In the genomic region with DNA sequence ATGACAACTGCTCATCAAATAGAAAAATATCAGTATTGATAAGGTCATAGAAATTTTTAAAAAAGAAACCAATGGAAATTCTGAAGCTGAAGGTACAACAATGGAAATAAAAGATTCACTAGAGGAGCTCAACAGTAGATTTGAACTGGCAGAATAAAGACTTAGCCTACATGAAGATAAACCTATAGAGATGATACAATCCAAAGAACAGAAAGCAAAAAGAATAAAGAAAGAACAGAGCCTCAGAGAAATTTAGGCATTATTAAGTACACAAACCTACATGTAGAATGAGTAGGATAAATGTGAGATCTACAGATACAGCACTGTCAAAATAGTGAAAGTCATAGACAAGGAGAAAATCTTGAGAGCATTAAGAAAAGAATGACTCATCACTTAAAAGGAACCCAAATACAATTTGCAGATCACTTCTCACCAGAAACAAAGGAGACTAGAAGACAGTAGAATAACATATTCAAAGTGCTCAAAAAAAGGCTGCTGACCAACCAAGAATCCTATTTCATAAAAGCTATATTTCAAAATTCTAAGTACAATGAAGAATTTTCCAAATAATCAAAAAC, we compare ENCODE assay signal across 2 cellular contexts.
TF ChIP-seq lines count a peak whose summit lies in the region.

No MANE protein-coding gene starts in this region.

TF ChIP-seq in HepG2, 621 proteins besides CTCF, POLR2A, EP300 and RAD21:
- TF ChIP-seq ZFAT (CRISPR knock-in tag; conservative IDR thresholded peaks at IDR 0.05) = no peak
- TF ChIP-seq NFE2L2 (IDR thresholded peaks at IDR 0.05; ENCODE audit: low read length) = peak; percentile 51

TF ChIP-seq in K562, 482 proteins besides CTCF, POLR2A, EP300 and RAD21:
- TF ChIP-seq, protein P1, sequence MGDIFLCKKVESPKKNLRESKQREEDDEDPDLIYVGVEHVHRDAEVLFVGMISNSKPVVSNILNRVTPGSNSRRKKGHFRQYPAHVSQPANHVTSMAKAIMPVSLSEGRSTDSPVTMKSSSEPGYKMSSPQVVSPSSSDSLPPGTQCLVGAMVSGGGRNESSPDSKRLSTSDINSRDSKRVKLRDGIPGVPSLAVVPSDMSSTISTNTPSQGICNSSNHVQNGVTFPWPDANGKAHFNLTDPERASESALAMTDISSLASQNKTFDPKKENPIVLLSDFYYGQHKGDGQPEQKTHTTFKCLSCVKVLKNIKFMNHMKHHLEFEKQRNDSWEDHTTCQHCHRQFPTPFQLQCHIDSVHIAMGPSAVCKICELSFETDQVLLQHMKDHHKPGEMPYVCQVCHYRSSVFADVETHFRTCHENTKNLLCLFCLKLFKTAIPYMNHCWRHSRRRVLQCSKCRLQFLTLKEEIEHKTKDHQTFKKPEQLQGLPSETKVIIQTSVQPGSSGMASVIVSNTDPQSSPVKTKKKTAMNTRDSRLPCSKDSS (IDR thresholded peaks at IDR 0.05; ENCODE audit: low read depth, partially characterized antibody) = peak; percentile 58
- TF ChIP-seq CHD2 (IDR thresholded peaks at IDR 0.05; ENCODE audit: low read depth, low read length) (no peak), MAFG (tag; conservative IDR thresholded peaks at IDR 0.05) (peak; percentile 81), TRIM24 (IDR thresholded peaks at IDR 0.05) (peak; percentile 19 to 40; a peak in 1 of 4 replicates), NFE2L1 (tag; IDR thresholded peaks at IDR 0.05; ENCODE audit: borderline replicate concordance, low read depth) (peak; percentile 42; the same call in 1 of the 2 replicates), EHMT2 (IDR thresholded peaks at IDR 0.05) (peak; percentile 73), TRIM28 (IDR thresholded peaks at IDR 0.05) (0 out of 2 replicates have a peak, but pooled peaks have one; percentile 63), ZNF316 (IDR thresholded peaks at IDR 0.05) (peak; percentile 92), CBX3 (IDR thresholded peaks at IDR 0.05; ENCODE audit: borderline replicate concordance in 1 of 2, low read length in 2 of 2) (0 out of 3 replicates have a peak, but pooled peaks of 1 of the 2 experiments have one; percentile 35), C11orf30 (IDR thresholded peaks at IDR 0.05; ENCODE audit: low read depth) (peak; percentile 53; the same call in 1 of the 2 replicates)
- TF ChIP-seq, protein P2, sequence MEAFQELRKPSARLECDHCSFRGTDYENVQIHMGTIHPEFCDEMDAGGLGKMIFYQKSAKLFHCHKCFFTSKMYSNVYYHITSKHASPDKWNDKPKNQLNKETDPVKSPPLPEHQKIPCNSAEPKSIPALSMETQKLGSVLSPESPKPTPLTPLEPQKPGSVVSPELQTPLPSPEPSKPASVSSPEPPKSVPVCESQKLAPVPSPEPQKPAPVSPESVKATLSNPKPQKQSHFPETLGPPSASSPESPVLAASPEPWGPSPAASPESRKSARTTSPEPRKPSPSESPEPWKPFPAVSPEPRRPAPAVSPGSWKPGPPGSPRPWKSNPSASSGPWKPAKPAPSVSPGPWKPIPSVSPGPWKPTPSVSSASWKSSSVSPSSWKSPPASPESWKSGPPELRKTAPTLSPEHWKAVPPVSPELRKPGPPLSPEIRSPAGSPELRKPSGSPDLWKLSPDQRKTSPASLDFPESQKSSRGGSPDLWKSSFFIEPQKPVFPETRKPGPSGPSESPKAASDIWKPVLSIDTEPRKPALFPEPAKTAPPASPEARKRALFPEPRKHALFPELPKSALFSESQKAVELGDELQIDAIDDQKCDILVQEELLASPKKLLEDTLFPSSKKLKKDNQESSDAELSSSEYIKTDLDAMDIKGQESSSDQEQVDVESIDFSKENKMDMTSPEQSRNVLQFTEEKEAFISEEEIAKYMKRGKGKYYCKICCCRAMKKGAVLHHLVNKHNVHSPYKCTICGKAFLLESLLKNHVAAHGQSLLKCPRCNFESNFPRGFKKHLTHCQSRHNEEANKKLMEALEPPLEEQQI (IDR thresholded peaks at IDR 0.05) = no peak
- TF ChIP-seq, protein P3, sequence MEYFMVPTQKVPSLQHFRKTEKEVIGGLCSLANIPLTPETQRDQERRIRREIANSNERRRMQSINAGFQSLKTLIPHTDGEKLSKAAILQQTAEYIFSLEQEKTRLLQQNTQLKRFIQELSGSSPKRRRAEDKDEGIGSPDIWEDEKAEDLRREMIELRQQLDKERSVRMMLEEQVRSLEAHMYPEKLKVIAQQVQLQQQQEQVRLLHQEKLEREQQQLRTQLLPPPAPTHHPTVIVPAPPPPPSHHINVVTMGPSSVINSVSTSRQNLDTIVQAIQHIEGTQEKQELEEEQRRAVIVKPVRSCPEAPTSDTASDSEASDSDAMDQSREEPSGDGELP (CRISPR knock-in tag; IDR thresholded peaks at IDR 0.05; ENCODE audit: borderline replicate concordance) = no peak
- TF ChIP-seq, protein P4, sequence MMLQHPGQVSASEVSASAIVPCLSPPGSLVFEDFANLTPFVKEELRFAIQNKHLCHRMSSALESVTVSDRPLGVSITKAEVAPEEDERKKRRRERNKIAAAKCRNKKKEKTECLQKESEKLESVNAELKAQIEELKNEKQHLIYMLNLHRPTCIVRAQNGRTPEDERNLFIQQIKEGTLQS (IDR thresholded peaks at IDR 0.05) = peak; percentile 67
- TF ChIP-seq, protein P4 (CRISPR knock-in tag; conservative IDR thresholded peaks at IDR 0.05) = no peak
